ENCODE assay signal across 18 cellular contexts in the genomic region with DNA sequence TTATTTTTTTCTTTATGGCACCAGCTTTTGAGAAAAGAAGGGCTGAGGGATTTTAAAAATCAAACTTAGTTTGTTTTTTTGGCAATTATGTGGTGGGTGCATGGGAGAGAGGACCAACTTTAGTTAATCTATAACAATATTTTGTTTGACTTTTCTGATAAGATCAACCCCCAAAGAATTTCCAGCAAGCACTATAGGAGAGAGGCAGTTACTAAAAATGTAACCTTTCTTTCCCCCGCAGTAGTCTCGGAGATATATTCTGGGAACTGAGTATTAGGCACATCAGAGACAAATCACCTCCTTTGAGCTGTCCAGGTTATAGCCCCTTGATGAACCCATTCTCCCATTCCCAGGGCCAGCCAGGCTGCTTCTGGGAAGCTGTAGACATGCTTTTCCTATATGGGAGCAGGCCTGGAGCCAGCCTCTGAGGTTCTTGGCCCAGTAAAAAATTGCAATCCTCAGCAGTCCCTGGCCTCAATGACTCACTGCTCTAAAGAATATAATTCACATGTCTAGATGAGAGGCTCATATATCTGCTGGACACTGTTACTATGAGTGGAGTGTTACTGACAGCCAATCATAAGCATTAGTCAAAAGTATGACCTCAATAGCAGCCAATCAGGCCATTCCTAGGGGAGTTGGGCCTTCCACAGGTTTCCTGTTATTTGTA.
DNase-seq lines count a peak whose midpoint lies in the region; FAIRE-seq and TF ChIP-seq lines count a peak whose summit lies in the region.
"Had no signal": no experiment of that assay in that cellular context is flagged by ENCODE, and none has a peak within 500 bp of the region (broad histone marks: within the 10 kb centered on the region; RNA-seq: fewer than 3 reads in every experiment).

No MANE protein-coding gene starts in this region.

- H3K27me3 ChIP-seq in astrocyte (ENCODE audit: insufficient read depth, low read length), result no peaks in the 10 kb centered on the region
- H3K27me3 ChIP-seq in smooth muscle cell (ENCODE audit: low read depth), result no peaks in the 10 kb centered on the region
- H3K27me3 ChIP-seq: heart left ventricle, ovary, stomach had no signal

- DNase-seq in HuH-7.5 (ENCODE audit: low spot score) (peak; percentile 24), astrocyte (ENCODE audit: low read depth) (peak; percentile 96), iPS-NIHi11 (ENCODE audit: low spot score) (peak; percentile 23), smooth muscle cell (lab: John Stamatoyannopoulos, UW; ENCODE audit: unreplicated experiment) (peak; percentile 7), 8988T (no peak)
- DNase-seq in stimulated activated CD8-positive, alpha-beta memory T cell treated with anti-CD3 and anti-CD28 coated beads, Interleukin-4, amount 100 ng/mL, for 48 hours, result no peak
- no peak for DNase-seq in activated naive CD4-positive, alpha-beta T cell treated with anti-CD3 and anti-CD28 coated beads for 36 hours
- DNase-seq: activated CD4-positive, alpha-beta T cell treated with anti-CD3 and anti-CD28 coated beads for 4 hours; activated naive CD8-positive, alpha-beta T cell treated with anti-CD3 and anti-CD28 coated beads, Interleukin-2, amount 10 ng/mL, durations not matched to agents 7 days and 5 days; heart left ventricle; HFFc6; kidney; NCI-H1105; ovary; Right ventricle myocardium superior; stimulated activated CD4-positive, alpha-beta T cell treated with anti-CD3 and anti-CD28 coated beads, Interleukin-15, amount 100 ng/mL, for 24 hours; stomach had no signal

- H3K27ac Mint-ChIP-seq in astrocyte (ENCODE audit: unreplicated experiment), result peak overlapping the region; percentile 87
- no peak overlapping the region for H3K27ac Mint-ChIP-seq in activated naive CD4-positive, alpha-beta T cell treated with anti-CD3 and anti-CD28 coated beads for 36 hours
- H3K27ac Mint-ChIP-seq: activated naive CD8-positive, alpha-beta T cell treated with anti-CD3 and anti-CD28 coated beads, Interleukin-2, amount 10 ng/mL, durations not matched to agents 7 days and 5 days; B cell; HFFc6 had no signal

- CTCF ChIA-PET in activated naive CD4-positive, alpha-beta T cell treated with anti-CD3 and anti-CD28 coated beads for 36 hours (lab: Charles Lee), result no interaction called here

- H3K4me3 ChIP-seq in astrocyte (ENCODE audit: insufficient read depth, low read depth, low read length), result no peak overlapping the region
- H3K4me3 ChIP-seq in smooth muscle cell, result no peak overlapping the region
- H3K4me3 ChIP-seq: heart left ventricle, ovary, stomach had no signal

- H2AFZ ChIP-seq in astrocyte (ENCODE audit: low read depth, low read length), result peak overlapping the region; percentile 10
- no peak overlapping the region for H2AFZ ChIP-seq in smooth muscle cell (ENCODE audit: low read depth)

- H3K4me1 ChIP-seq in astrocyte (ENCODE audit: insufficient read depth, low read length) (no peaks in the 10 kb centered on the region), smooth muscle cell (ENCODE audit: low read depth) (no peaks in the 10 kb centered on the region)
- H3K4me1 ChIP-seq: heart left ventricle, stomach had no signal

- H3F3A ChIP-seq in smooth muscle cell (ENCODE audit: low read depth), result peaks cover 10% of the 10 kb centered on the region

- no peak overlapping the region for H3K9ac ChIP-seq in astrocyte (ENCODE audit: low read length)
- no peak overlapping the region for H3K9ac ChIP-seq in smooth muscle cell (ENCODE audit: low read depth)

- H4K20me1 ChIP-seq in astrocyte (ENCODE audit: insufficient read depth, low read length), result no peaks in the 10 kb centered on the region
- H4K20me1 ChIP-seq in smooth muscle cell (ENCODE audit: low read depth), result no peaks in the 10 kb centered on the region

- no peaks in the 10 kb centered on the region for H3K9me3 Mint-ChIP-seq in astrocyte (ENCODE audit: unreplicated experiment)
- H3K9me3 Mint-ChIP-seq in activated naive CD4-positive, alpha-beta T cell treated with anti-CD3 and anti-CD28 coated beads for 36 hours, result no peaks in the 10 kb centered on the region
- H3K9me3 Mint-ChIP-seq: activated naive CD8-positive, alpha-beta T cell treated with anti-CD3 and anti-CD28 coated beads, Interleukin-2, amount 10 ng/mL, durations not matched to agents 7 days and 5 days had no signal

- no peak overlapping the region for H3K27ac ChIP-seq in astrocyte (ENCODE audit: low read depth, low read length)
- H3K27ac ChIP-seq in smooth muscle cell (ENCODE audit: low read depth), result peak overlapping the region; percentile 70
- H3K27ac ChIP-seq: heart left ventricle, ovary, stomach had no signal

- H3K36me3 ChIP-seq in astrocyte (ENCODE audit: insufficient read depth, low read length) (no peaks in the 10 kb centered on the region), smooth muscle cell (ENCODE audit: low read depth) (no peaks in the 10 kb centered on the region)
- H3K36me3 ChIP-seq: heart left ventricle, ovary, stomach had no signal

- H3K79me2 ChIP-seq in astrocyte (ENCODE audit: insufficient read depth, low read length) (no peaks in the 10 kb centered on the region), smooth muscle cell (ENCODE audit: low read depth) (no peaks in the 10 kb centered on the region)

- intact Hi-C loops in activated naive CD4-positive, alpha-beta T cell treated with anti-CD3 and anti-CD28 coated beads for 36 hours (cut with micrococcal nuclease), result no loop called here

- H3K4me2 ChIP-seq in astrocyte (ENCODE audit: low read length) (no peak overlapping the region), smooth muscle cell (peak overlapping the region; percentile 30)

- no peaks in the 10 kb centered on the region for H3K9me3 ChIP-seq in astrocyte (ENCODE audit: insufficient read depth, low read depth, low read length)
- no peaks in the 10 kb centered on the region for H3K9me3 ChIP-seq in smooth muscle cell (replicated peaks; ENCODE audit: low read depth)
- H3K9me3 ChIP-seq: heart left ventricle, ovary, stomach had no signal

- peaks cover 2% of the 10 kb centered on the region for H3K36me3 Mint-ChIP-seq in astrocyte (ENCODE audit: low read depth, unreplicated experiment)
- no peaks in the 10 kb centered on the region for H3K36me3 Mint-ChIP-seq in activated naive CD4-positive, alpha-beta T cell treated with anti-CD3 and anti-CD28 coated beads for 36 hours (ENCODE audit: low read depth)
- H3K36me3 Mint-ChIP-seq: activated naive CD8-positive, alpha-beta T cell treated with anti-CD3 and anti-CD28 coated beads, Interleukin-2, amount 10 ng/mL, durations not matched to agents 7 days and 5 days had no signal

- H3K27me3 Mint-ChIP-seq in astrocyte (ENCODE audit: low read depth, unreplicated experiment), result no peaks in the 10 kb centered on the region
- H3K27me3 Mint-ChIP-seq in activated naive CD4-positive, alpha-beta T cell treated with anti-CD3 and anti-CD28 coated beads for 36 hours (ENCODE audit: low read depth), result no peaks in the 10 kb centered on the region
- H3K27me3 Mint-ChIP-seq: activated naive CD8-positive, alpha-beta T cell treated with anti-CD3 and anti-CD28 coated beads, Interleukin-2, amount 10 ng/mL, durations not matched to agents 7 days and 5 days had no signal

- H3K4me3 Mint-ChIP-seq in astrocyte (ENCODE audit: unreplicated experiment), result no peak overlapping the region
- no peak overlapping the region for H3K4me3 Mint-ChIP-seq in activated naive CD4-positive, alpha-beta T cell treated with anti-CD3 and anti-CD28 coated beads for 36 hours
- H3K4me3 Mint-ChIP-seq: activated naive CD8-positive, alpha-beta T cell treated with anti-CD3 and anti-CD28 coated beads, Interleukin-2, amount 10 ng/mL, durations not matched to agents 7 days and 5 days; B cell; HFFc6 had no signal

- WGBS in smooth muscle cell (ENCODE audit: low lambda C conversion rate), result 55% methylated on average over 2 of the region's 2 CpGs

- no peak for FAIRE-seq in astrocyte (lab: Jason Lieb, UNC)
- FAIRE-seq: kidney had no signal

- H3K4me1 Mint-ChIP-seq in astrocyte (ENCODE audit: low read depth, unreplicated experiment), result peaks cover 11% of the 10 kb centered on the region
- H3K4me1 Mint-ChIP-seq in activated naive CD4-positive, alpha-beta T cell treated with anti-CD3 and anti-CD28 coated beads for 36 hours (ENCODE audit: low read depth), result no peaks in the 10 kb centered on the region
- H3K4me1 Mint-ChIP-seq: activated naive CD8-positive, alpha-beta T cell treated with anti-CD3 and anti-CD28 coated beads, Interleukin-2, amount 10 ng/mL, durations not matched to agents 7 days and 5 days; B cell had no signal

- TF ChIP-seq CTCF in astrocyte (IDR thresholded peaks at IDR 0.05; ENCODE audit: insufficient read depth, low read depth, low read length) (no peak), smooth muscle cell (IDR thresholded peaks at IDR 0.05; ENCODE audit: borderline replicate concordance, insufficient read depth, poor library complexity, severe bottlenecking) (no peak)

Comparison
In these comparisons a context has a peak if more than half of its experiments do, and no peak if none do; other contexts are left out.
1. DNase-seq: peak in HuH-7.5 (single experiment), astrocyte (single experiment), iPS-NIHi11 (single experiment) and smooth muscle cell (single experiment); none in stimulated activated CD8-positive, alpha-beta memory T cell treated with anti-CD3 and anti-CD28 coated beads, Interleukin-4, amount 100 ng/mL, for 48 hours (single experiment), activated naive CD4-positive, alpha-beta T cell treated with anti-CD3 and anti-CD28 coated beads for 36 hours (single experiment) and 8988T (single experiment).